In the genomic region with DNA sequence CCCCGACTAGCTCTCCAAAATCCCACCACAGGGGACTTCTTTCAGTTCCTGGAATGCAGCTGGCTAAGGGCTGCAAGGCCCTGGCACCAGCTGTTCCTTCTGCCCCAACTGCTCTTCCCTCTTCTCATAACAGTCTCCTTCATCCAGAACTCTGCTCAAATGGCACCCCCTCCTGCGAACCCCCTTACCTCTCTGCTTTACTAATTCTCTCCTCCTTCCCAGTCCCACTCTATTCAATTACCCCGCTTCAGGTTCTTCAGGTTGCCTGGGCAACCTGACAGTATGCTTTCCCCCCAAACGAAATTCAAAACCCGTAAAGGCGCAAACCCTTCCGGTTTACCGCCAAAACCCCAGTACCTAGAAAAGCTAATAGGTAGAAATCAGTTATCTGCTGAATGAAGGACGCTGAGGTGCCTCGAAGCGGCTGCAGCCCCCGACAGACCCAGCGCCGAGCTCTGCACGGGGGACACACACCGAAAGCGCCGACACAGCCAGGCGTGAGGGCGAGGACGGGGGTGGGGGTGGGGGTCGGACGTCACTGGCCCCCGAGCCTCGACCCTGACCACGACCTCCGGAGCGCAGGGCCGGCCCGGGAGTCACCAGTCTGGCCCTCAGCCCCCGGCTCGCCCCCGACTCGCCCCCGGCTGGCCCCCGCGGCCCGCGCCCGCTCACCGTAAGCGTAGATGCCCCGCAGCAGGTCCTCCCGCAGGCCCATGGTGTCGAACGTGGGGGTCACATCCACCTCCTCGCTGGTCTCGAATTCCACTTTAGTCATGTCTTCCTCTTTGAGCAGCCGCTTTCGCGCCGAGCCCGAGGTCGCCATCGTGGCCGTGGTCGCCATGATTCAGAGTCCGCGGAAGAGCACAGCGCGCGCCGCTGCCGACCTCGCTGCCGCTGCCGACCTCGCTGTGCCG, we compare ENCODE assay signal across 1 cellular context.
TF ChIP-seq lines count a peak whose summit lies in the region.

No MANE protein-coding gene starts in this region.

TF ChIP-seq in HepG2, 621 proteins besides CTCF, POLR2A, EP300 and RAD21 (continued from another document and continues in another):
- TF ChIP-seq, protein P1, sequence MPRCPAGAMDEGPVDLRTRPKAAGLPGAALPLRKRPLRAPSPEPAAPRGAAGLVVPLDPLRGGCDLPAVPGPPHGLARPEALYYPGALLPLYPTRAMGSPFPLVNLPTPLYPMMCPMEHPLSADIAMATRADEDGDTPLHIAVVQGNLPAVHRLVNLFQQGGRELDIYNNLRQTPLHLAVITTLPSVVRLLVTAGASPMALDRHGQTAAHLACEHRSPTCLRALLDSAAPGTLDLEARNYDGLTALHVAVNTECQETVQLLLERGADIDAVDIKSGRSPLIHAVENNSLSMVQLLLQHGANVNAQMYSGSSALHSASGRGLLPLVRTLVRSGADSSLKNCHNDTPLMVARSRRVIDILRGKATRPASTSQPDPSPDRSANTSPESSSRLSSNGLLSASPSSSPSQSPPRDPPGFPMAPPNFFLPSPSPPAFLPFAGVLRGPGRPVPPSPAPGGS (CRISPR knock-in tag; IDR thresholded peaks at IDR 0.05), result no peak
- no peak for TF ChIP-seq SIX1 (CRISPR knock-in tag; IDR thresholded peaks at IDR 0.05; ENCODE audit: borderline replicate concordance)
- TF ChIP-seq, protein P2, sequence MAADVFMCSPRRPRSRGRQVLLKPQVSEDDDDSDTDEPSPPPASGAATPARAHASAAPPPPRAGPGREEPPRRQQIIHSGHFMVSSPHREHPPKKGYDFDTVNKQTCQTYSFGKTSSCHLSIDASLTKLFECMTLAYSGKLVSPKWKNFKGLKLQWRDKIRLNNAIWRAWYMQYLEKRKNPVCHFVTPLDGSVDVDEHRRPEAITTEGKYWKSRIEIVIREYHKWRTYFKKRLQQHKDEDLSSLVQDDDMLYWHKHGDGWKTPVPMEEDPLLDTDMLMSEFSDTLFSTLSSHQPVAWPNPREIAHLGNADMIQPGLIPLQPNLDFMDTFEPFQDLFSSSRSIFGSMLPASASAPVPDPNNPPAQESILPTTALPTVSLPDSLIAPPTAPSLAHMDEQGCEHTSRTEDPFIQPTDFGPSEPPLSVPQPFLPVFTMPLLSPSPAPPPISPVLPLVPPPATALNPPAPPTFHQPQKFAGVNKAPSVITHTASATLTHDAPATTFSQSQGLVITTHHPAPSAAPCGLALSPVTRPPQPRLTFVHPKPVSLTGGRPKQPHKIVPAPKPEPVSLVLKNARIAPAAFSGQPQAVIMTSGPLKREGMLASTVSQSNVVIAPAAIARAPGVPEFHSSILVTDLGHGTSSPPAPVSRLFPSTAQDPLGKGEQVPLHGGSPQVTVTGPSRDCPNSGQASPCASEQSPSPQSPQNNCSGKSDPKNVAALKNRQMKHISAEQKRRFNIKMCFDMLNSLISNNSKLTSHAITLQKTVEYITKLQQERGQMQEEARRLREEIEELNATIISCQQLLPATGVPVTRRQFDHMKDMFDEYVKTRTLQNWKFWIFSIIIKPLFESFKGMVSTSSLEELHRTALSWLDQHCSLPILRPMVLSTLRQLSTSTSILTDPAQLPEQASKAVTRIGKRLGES (CRISPR knock-in tag; IDR thresholded peaks at IDR 0.05; ENCODE audit: borderline replicate concordance), result 0 out of 2 replicates have a peak, but pooled peaks have one; percentile 44
- TF ChIP-seq, protein P3, sequence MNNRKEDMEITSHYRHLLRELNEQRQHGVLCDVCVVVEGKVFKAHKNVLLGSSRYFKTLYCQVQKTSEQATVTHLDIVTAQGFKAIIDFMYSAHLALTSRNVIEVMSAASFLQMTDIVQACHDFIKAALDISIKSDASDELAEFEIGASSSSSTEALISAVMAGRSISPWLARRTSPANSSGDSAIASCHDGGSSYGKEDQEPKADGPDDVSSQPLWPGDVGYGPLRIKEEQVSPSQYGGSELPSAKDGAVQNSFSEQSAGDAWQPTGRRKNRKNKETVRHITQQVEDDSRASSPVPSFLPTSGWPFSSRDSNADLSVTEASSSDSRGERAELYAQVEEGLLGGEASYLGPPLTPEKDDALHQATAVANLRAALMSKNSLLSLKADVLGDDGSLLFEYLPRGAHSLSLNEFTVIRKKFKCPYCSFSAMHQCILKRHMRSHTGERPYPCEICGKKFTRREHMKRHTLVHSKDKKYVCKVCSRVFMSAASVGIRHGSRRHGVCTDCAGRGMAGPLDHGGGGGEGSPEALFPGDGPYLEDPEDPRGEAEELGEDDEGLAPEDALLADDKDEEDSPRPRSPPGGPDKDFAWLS (CRISPR knock-in tag; IDR thresholded peaks at IDR 0.05; ENCODE audit: borderline replicate concordance), result 0 out of 2 replicates have a peak, but pooled peaks have one; percentile 27
- TF ChIP-seq NFYB (CRISPR knock-in tag; IDR thresholded peaks at IDR 0.05), result no peak
- no peak for TF ChIP-seq HNRNPK (IDR thresholded peaks at IDR 0.05; ENCODE audit: low read depth, low read length, poor library complexity, severe bottlenecking)
- no peak for TF ChIP-seq CENPT (CRISPR knock-in tag; IDR thresholded peaks at IDR 0.05; ENCODE audit: low read depth)
- TF ChIP-seq ZNF143 (CRISPR knock-in tag; IDR thresholded peaks at IDR 0.05), result peak; percentile 17; the same call in 1 of the 2 replicates
- TF ChIP-seq MIER3 (CRISPR knock-in tag; IDR thresholded peaks at IDR 0.05; ENCODE audit: borderline replicate concordance), result no peak
- no peak for TF ChIP-seq ZNF30 (CRISPR knock-in tag; IDR thresholded peaks at IDR 0.05)
- TF ChIP-seq NRL (CRISPR knock-in tag; IDR thresholded peaks at IDR 0.05; ENCODE audit: borderline replicate concordance), result 0 out of 2 replicates have a peak, but pooled peaks have one; percentile 3
- TF ChIP-seq, protein P4, sequence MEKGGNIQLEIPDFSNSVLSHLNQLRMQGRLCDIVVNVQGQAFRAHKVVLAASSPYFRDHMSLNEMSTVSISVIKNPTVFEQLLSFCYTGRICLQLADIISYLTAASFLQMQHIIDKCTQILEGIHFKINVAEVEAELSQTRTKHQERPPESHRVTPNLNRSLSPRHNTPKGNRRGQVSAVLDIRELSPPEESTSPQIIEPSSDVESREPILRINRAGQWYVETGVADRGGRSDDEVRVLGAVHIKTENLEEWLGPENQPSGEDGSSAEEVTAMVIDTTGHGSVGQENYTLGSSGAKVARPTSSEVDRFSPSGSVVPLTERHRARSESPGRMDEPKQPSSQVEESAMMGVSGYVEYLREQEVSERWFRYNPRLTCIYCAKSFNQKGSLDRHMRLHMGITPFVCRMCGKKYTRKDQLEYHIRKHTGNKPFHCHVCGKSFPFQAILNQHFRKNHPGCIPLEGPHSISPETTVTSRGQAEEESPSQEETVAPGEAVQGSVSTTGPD (CRISPR knock-in tag; IDR thresholded peaks at IDR 0.05), result no peak
- TF ChIP-seq, protein P5, sequence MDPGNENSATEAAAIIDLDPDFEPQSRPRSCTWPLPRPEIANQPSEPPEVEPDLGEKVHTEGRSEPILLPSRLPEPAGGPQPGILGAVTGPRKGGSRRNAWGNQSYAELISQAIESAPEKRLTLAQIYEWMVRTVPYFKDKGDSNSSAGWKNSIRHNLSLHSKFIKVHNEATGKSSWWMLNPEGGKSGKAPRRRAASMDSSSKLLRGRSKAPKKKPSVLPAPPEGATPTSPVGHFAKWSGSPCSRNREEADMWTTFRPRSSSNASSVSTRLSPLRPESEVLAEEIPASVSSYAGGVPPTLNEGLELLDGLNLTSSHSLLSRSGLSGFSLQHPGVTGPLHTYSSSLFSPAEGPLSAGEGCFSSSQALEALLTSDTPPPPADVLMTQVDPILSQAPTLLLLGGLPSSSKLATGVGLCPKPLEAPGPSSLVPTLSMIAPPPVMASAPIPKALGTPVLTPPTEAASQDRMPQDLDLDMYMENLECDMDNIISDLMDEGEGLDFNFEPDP (CRISPR knock-in tag; conservative IDR thresholded peaks at IDR 0.05), result peak; percentile 93; the same call in 1 of the 2 replicates
- 0 out of 2 replicates have a peak, but pooled peaks have one; percentile 62 for TF ChIP-seq ZNF543 (CRISPR knock-in tag; IDR thresholded peaks at IDR 0.05)
- TF ChIP-seq MBNL3 (CRISPR knock-in tag; conservative IDR thresholded peaks at IDR 0.05), result no peak
- 0 out of 2 replicates have a peak, but pooled peaks have one; percentile 8 for TF ChIP-seq ZNF761 (CRISPR knock-in tag; conservative IDR thresholded peaks at IDR 0.05)
- peak; percentile 35; the same call in 1 of the 2 replicates for TF ChIP-seq ZBTB7B (CRISPR knock-in tag; IDR thresholded peaks at IDR 0.05)
- peak; percentile 89; the same call in 1 of the 2 replicates for TF ChIP-seq ZNF468 (CRISPR knock-in tag; IDR thresholded peaks at IDR 0.05)
- TF ChIP-seq, protein P6, sequence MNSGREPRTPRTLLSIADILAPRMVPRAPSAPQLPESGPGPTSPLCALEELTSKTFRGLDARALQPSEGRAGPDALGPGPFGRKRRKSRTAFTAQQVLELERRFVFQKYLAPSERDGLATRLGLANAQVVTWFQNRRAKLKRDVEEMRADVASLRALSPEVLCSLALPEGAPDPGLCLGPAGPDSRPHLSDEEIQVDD (CRISPR knock-in tag; IDR thresholded peaks at IDR 0.05; ENCODE audit: borderline replicate concordance), result no peak; the same call in 1 of the 2 replicates
- peak; percentile 25; the same call in 1 of the 2 replicates for TF ChIP-seq NKX3-1 (CRISPR knock-in tag; IDR thresholded peaks at IDR 0.05)
- TF ChIP-seq ZNF235 (CRISPR knock-in tag; IDR thresholded peaks at IDR 0.05; ENCODE audit: borderline replicate concordance), result peak; percentile 89; the same call in 1 of the 2 replicates
- TF ChIP-seq ZNF205 (CRISPR knock-in tag; IDR thresholded peaks at IDR 0.05), result no peak
- TF ChIP-seq CC2D1A (CRISPR knock-in tag; IDR thresholded peaks at IDR 0.05), result no peak
- no peak for TF ChIP-seq MAFF (IDR thresholded peaks at IDR 0.05; ENCODE audit: low read depth, low read length)
- TF ChIP-seq, protein P7, sequence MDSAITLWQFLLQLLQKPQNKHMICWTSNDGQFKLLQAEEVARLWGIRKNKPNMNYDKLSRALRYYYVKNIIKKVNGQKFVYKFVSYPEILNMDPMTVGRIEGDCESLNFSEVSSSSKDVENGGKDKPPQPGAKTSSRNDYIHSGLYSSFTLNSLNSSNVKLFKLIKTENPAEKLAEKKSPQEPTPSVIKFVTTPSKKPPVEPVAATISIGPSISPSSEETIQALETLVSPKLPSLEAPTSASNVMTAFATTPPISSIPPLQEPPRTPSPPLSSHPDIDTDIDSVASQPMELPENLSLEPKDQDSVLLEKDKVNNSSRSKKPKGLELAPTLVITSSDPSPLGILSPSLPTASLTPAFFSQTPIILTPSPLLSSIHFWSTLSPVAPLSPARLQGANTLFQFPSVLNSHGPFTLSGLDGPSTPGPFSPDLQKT (CRISPR knock-in tag; IDR thresholded peaks at IDR 0.05; ENCODE audit: borderline replicate concordance), result 0 out of 2 replicates have a peak, but pooled peaks have one; percentile 26
- TF ChIP-seq ZNF839 (CRISPR knock-in tag; IDR thresholded peaks at IDR 0.05; ENCODE audit: borderline replicate concordance), result no peak
- no peak for TF ChIP-seq REXO4 (CRISPR knock-in tag; IDR thresholded peaks at IDR 0.05; ENCODE audit: borderline replicate concordance)
- TF ChIP-seq, protein P8, sequence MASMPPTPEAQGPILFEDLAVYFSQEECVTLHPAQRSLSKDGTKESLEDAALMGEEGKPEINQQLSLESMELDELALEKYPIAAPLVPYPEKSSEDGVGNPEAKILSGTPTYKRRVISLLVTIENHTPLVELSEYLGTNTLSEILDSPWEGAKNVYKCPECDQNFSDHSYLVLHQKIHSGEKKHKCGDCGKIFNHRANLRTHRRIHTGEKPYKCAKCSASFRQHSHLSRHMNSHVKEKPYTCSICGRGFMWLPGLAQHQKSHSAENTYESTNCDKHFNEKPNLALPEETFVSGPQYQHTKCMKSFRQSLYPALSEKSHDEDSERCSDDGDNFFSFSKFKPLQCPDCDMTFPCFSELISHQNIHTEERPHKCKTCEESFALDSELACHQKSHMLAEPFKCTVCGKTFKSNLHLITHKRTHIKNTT (CRISPR knock-in tag; IDR thresholded peaks at IDR 0.05), result 0 out of 2 replicates have a peak, but pooled peaks have one; percentile 64
- no peak; the same call in 1 of the 2 replicates for TF ChIP-seq GTF3A (CRISPR knock-in tag; conservative IDR thresholded peaks at IDR 0.05)
- no peak for TF ChIP-seq ZNF432 (CRISPR knock-in tag; IDR thresholded peaks at IDR 0.05; ENCODE audit: borderline replicate concordance)
- no peak for TF ChIP-seq ZNF282 (IDR thresholded peaks at IDR 0.05; ENCODE audit: partially characterized antibody)
- TF ChIP-seq, protein P9, sequence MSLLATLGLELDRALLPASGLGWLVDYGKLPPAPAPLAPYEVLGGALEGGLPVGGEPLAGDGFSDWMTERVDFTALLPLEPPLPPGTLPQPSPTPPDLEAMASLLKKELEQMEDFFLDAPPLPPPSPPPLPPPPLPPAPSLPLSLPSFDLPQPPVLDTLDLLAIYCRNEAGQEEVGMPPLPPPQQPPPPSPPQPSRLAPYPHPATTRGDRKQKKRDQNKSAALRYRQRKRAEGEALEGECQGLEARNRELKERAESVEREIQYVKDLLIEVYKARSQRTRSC (CRISPR knock-in tag; IDR thresholded peaks at IDR 0.05; ENCODE audit: low read depth), result no peak
- TF ChIP-seq DPF2 (CRISPR knock-in tag; IDR thresholded peaks at IDR 0.05; ENCODE audit: borderline replicate concordance, low read depth), result no peak
- TF ChIP-seq, protein P10, sequence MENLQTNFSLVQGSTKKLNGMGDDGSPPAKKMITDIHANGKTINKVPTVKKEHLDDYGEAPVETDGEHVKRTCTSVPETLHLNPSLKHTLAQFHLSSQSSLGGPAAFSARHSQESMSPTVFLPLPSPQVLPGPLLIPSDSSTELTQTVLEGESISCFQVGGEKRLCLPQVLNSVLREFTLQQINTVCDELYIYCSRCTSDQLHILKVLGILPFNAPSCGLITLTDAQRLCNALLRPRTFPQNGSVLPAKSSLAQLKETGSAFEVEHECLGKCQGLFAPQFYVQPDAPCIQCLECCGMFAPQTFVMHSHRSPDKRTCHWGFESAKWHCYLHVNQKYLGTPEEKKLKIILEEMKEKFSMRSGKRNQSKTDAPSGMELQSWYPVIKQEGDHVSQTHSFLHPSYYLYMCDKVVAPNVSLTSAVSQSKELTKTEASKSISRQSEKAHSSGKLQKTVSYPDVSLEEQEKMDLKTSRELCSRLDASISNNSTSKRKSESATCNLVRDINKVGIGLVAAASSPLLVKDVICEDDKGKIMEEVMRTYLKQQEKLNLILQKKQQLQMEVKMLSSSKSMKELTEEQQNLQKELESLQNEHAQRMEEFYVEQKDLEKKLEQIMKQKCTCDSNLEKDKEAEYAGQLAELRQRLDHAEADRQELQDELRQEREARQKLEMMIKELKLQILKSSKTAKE (CRISPR knock-in tag; IDR thresholded peaks at IDR 0.05; ENCODE audit: borderline replicate concordance), result no peak
- TF ChIP-seq MYC (CRISPR knock-in tag; IDR thresholded peaks at IDR 0.05; ENCODE audit: borderline replicate concordance), result peak; percentile 87
- TF ChIP-seq, protein P11, sequence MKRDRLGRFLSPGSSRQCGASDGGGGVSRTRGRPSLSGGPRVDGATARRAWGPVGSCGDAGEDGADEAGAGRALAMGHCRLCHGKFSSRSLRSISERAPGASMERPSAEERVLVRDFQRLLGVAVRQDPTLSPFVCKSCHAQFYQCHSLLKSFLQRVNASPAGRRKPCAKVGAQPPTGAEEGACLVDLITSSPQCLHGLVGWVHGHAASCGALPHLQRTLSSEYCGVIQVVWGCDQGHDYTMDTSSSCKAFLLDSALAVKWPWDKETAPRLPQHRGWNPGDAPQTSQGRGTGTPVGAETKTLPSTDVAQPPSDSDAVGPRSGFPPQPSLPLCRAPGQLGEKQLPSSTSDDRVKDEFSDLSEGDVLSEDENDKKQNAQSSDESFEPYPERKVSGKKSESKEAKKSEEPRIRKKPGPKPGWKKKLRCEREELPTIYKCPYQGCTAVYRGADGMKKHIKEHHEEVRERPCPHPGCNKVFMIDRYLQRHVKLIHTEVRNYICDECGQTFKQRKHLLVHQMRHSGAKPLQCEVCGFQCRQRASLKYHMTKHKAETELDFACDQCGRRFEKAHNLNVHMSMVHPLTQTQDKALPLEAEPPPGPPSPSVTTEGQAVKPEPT (CRISPR knock-in tag; IDR thresholded peaks at IDR 0.05; ENCODE audit: low read depth), result peak; percentile 82; the same call in 1 of the 2 replicates
